ENCODE assay signal across 11 cellular contexts in genomic region chr5:92401492-92401891, GRCh38.
DNase-seq lines count a peak whose midpoint lies in the region; ATAC-seq and TF ChIP-seq lines count a peak whose summit lies in the region.
"Had no signal": no experiment of that assay in that cellular context is flagged by ENCODE, and none has a peak within 500 bp of the region (broad histone marks: within the 10 kb centered on the region; RNA-seq: fewer than 3 reads in every experiment).

No MANE protein-coding gene starts in this region.

- no peak overlapping the region for H3K4me3 ChIP-seq in cardiac fibroblast (replicated peaks in 1 of 2; ENCODE audit: low read depth in 2 of 2, low read length in 2 of 2)
- H3K4me3 ChIP-seq: skin epidermis had no signal

- TF ChIP-seq CTCF in cardiac fibroblast (IDR thresholded peaks at IDR 0.05; ENCODE audit: low read depth, low read length), result no peak

- ATAC-seq in GM18868 (IDR thresholded peaks at IDR 0.05; ENCODE audit: unreplicated experiment), result peak; percentile 59
- ATAC-seq in activated CD4-positive, CD25-positive, alpha-beta regulatory T cell treated with anti-CD3 and anti-CD28 coated beads, Interleukin-2, amount 50 U/mL, for 24 hours, result no peak

- DNase-seq in NCI-H2171 (lab: John Stamatoyannopoulos, UW) (peak; percentile 48), cardiac fibroblast (ENCODE audit: low read depth in 2 of 2) (peak; percentile 43 to 53), myocyte (ENCODE audit: low read depth) (peak; percentile 33), NCI-H1048 (lab: John Stamatoyannopoulos, UW) (no peak), KG1 (lab: John Stamatoyannopoulos, UW) (no peak)
- no peak for DNase-seq in activated T-cell treated with anti-CD3 and anti-CD28 coated beads, Interleukin-2, amount 50 U/mL, for 48 hours
- DNase-seq: CD8-positive, alpha-beta memory T cell; foreskin melanocyte had no signal

Comparison
In these comparisons a context has a peak if more than half of its experiments do, and no peak if none do; other contexts are left out.
1. DNase-seq: peak in NCI-H2171 (single experiment), cardiac fibroblast (2 of 2) and myocyte (single experiment); none in NCI-H1048 (single experiment), KG1 (single experiment) and activated T-cell treated with anti-CD3 and anti-CD28 coated beads, Interleukin-2, amount 50 U/mL, for 48 hours (0 of 2).